17 cellular contexts compared by ENCODE assay signal in genomic region chr20:64162239-64162621, GRCh38. TPM values are rescaled to one million over a fixed set of nuclear protein-coding genes. Genes with fewer than 3 reads are reported as not detected.
"Had no signal": no experiment of that assay in that cellular context is flagged by ENCODE, and none has a peak within 500 bp of the region (broad histone marks: within the 10 kb centered on the region; RNA-seq: fewer than 3 reads in every experiment).

No MANE protein-coding gene starts in this region.

- H3K4me3 ChIP-seq: heart left ventricle, prostate gland, sigmoid colon, spleen, stomach, testis had no signal

- H3K4me1 ChIP-seq: prostate gland, sigmoid colon, stomach, testis had no signal

- ATAC-seq: activated CD4-positive, CD25-positive, alpha-beta regulatory T cell treated with anti-CD3 and anti-CD28 coated beads, Interleukin-2, amount 50 U/mL, for 24 hours had no signal

- H3K36me3 Mint-ChIP-seq: activated naive CD8-positive, alpha-beta T cell treated with anti-CD3 and anti-CD28 coated beads, Interleukin-2, amount 10 ng/mL, durations not matched to agents 7 days and 5 days; naive thymus-derived CD8-positive, alpha-beta T cell had no signal

- DNase-seq: cerebellar nuclear complex, occipital lobe, sigmoid colon, spleen, stomach had no signal

- H3K4me3 Mint-ChIP-seq: activated naive CD8-positive, alpha-beta T cell treated with anti-CD3 and anti-CD28 coated beads, Interleukin-2, amount 10 ng/mL, durations not matched to agents 7 days and 5 days; activated T-helper 1 cell treated with anti-CD3 and anti-CD28 coated beads, Interleukin-12 subunit alpha, Interleukin-12 subunit beta, Interleukin-2, Interleukin-4 antibody, amounts not matched to agents 30 ng/mL and 10 ng/mL and 1 ng/mL, durations not matched to agents 14 hours and 24 hours and 36 hours; dendritic cell treated with granulocyte-macrophage colony-stimulating factor and Interleukin-4, amounts not matched to agents 40 ng/mL and 50 ng/mL, for 4 days; naive thymus-derived CD8-positive, alpha-beta T cell had no signal

- H3K27me3 ChIP-seq: testis had no signal

- H3K9me3 ChIP-seq: heart left ventricle, prostate gland, sigmoid colon, spleen, stomach, testis had no signal

- H3K27ac ChIP-seq: heart left ventricle, prostate gland, sigmoid colon, spleen, stomach, testis had no signal

- H3K9me3 Mint-ChIP-seq: activated naive CD8-positive, alpha-beta T cell treated with anti-CD3 and anti-CD28 coated beads, Interleukin-2, amount 10 ng/mL, durations not matched to agents 7 days and 5 days; activated T-helper 1 cell treated with anti-CD3 and anti-CD28 coated beads, Interleukin-12 subunit alpha, Interleukin-12 subunit beta, Interleukin-2, Interleukin-4 antibody, amounts not matched to agents 30 ng/mL and 10 ng/mL and 1 ng/mL, durations not matched to agents 14 hours and 24 hours and 36 hours; dendritic cell treated with granulocyte-macrophage colony-stimulating factor and Interleukin-4, amounts not matched to agents 40 ng/mL and 50 ng/mL, for 4 days had no signal

- H3K27ac Mint-ChIP-seq: activated naive CD8-positive, alpha-beta T cell treated with anti-CD3 and anti-CD28 coated beads, Interleukin-2, amount 10 ng/mL, durations not matched to agents 7 days and 5 days; activated T-helper 1 cell treated with anti-CD3 and anti-CD28 coated beads, Interleukin-12 subunit alpha, Interleukin-12 subunit beta, Interleukin-2, Interleukin-4 antibody, amounts not matched to agents 30 ng/mL and 10 ng/mL and 1 ng/mL, durations not matched to agents 14 hours and 24 hours and 36 hours; dendritic cell treated with granulocyte-macrophage colony-stimulating factor and Interleukin-4, amounts not matched to agents 40 ng/mL and 50 ng/mL, for 4 days; naive thymus-derived CD8-positive, alpha-beta T cell had no signal

- H3K36me3 ChIP-seq: heart left ventricle, prostate gland, sigmoid colon, spleen, stomach had no signal

RNA-seq across cellular contexts. Expression of gene MYT1, which starts 2.0 kb away (rescaled TPM):
- total RNA-seq: activated T-helper 1 cell treated with anti-CD3 and anti-CD28 coated beads, Interleukin-12 subunit alpha, Interleukin-12 subunit beta, Interleukin-2, Interleukin-4 antibody, amounts not matched to agents 30 ng/mL and 10 ng/mL and 1 ng/mL, durations not matched to agents 14 hours and 24 hours and 36 hours; epithelial cell of proximal tubule; mammary epithelial cell; mononuclear cell; naive thymus-derived CD8-positive, alpha-beta T cell had no signal
- polyA plus RNA-seq: naive thymus-derived CD8-positive, alpha-beta T cell had no signal

RNA-seq across cellular contexts. Expression of gene NPBWR2, which starts 54.9 kb away (rescaled TPM):
- total RNA-seq: activated naive CD8-positive, alpha-beta T cell treated with anti-CD3 and anti-CD28 coated beads, Interleukin-2, amount 10 ng/mL, durations not matched to agents 7 days and 5 days; activated T-helper 1 cell treated with anti-CD3 and anti-CD28 coated beads, Interleukin-12 subunit alpha, Interleukin-12 subunit beta, Interleukin-2, Interleukin-4 antibody, amounts not matched to agents 30 ng/mL and 10 ng/mL and 1 ng/mL, durations not matched to agents 14 hours and 24 hours and 36 hours; epithelial cell of proximal tubule; heart left ventricle; mammary epithelial cell; mononuclear cell; naive thymus-derived CD8-positive, alpha-beta T cell; occipital lobe; prostate gland; sigmoid colon; stomach; ureter had no signal
- polyA plus RNA-seq: heart left ventricle; mammary epithelial cell; naive thymus-derived CD8-positive, alpha-beta T cell; sigmoid colon; spleen; stomach had no signal
